Comparison of ENCODE assay signal across 21 cellular contexts in the genomic region with DNA sequence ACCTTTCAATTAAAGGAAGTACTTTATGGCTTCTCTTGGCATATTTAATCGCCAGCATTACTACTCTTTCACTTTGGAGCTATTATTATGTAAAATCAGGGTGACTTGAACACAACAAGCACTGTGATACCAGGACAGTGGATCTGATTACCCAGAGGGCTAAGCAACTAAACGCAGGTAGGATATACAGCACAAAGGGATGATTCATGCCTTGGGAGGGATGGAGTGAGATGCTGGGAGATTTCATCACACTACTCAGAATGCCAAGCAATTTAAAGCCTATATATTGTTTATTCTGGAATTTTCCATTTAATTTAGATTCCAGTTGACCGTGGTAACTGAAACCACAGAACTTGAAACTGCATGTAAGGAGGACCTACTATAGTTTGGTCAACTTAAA.
"Had no signal": no experiment of that assay in that cellular context is flagged by ENCODE, and none has a peak within 500 bp of the region (broad histone marks: within the 10 kb centered on the region; RNA-seq: fewer than 3 reads in every experiment).

No MANE protein-coding gene starts in this region.

- DNase-seq: activated CD4-positive, alpha-beta memory T cell treated with anti-CD3 and anti-CD28 coated beads, Interleukin-2, amount 10 ng/mL, durations not matched to agents 7 days and 5 days; activated CD8-positive, alpha-beta memory T cell treated with anti-CD3 and anti-CD28 coated beads, Interleukin-2, amount 10 ng/mL, durations not matched to agents 7 days and 5 days; activated naive CD4-positive, alpha-beta T cell; activated naive CD8-positive, alpha-beta T cell treated with anti-CD3 and anti-CD28 coated beads for 36 hours; activated T-cell treated with anti-CD3 and anti-CD28 coated beads, Interleukin-2, amount 50 U/mL, for 1 hour; amniotic stem cell; caudate nucleus; endodermal cell; hypothalamus; immature natural killer cell; mesenchymal stem cell; naive thymus-derived CD8-positive, alpha-beta T cell; stimulated activated naive CD8-positive, alpha-beta T cell treated with anti-CD3 and anti-CD28 coated beads, Interleukin-15, Interleukin-2, amounts not matched to agents 100 U/mL and 50 U/mL, for 24 hours; substantia nigra; tibial artery; uterus; WERI-Rb-1 had no signal

- H3K27me3 ChIP-seq: right atrium auricular region, tibial artery, uterus had no signal

- H3K4me1 ChIP-seq: prostate gland, right atrium auricular region, tibial artery, uterus had no signal

- H3K4me3 ChIP-seq: prostate gland, right atrium auricular region, skin epidermis, tibial artery, uterus had no signal

- ATAC-seq: activated CD8-positive, alpha-beta memory T cell treated with anti-CD3 and anti-CD28 coated beads, Interleukin-2, amount 10 ng/mL, durations not matched to agents 7 days and 5 days; activated T-helper 17 cell treated with anti-CD3 and anti-CD28 coated beads, Interleukin-2, amount 50 U/mL, for 72 hours; naive thymus-derived CD8-positive, alpha-beta T cell; stimulated activated naive CD8-positive, alpha-beta T cell treated with anti-CD3 and anti-CD28 coated beads, Interleukin-15, Interleukin-2, amounts not matched to agents 100 U/mL and 50 U/mL, for 24 hours had no signal

- H3K36me3 ChIP-seq: prostate gland, right atrium auricular region, tibial artery, uterus, WERI-Rb-1 had no signal

- H3K27ac ChIP-seq: prostate gland, right atrium auricular region, skin epidermis, tibial artery, uterus, WERI-Rb-1 had no signal

- H3K9me3 ChIP-seq: prostate gland, right atrium auricular region, tibial artery, uterus had no signal
